ENCODE assay signal across 21 cellular contexts in genomic region chr1:202202500-202203168, GRCh38. TPM values are rescaled to one million over a fixed set of nuclear protein-coding genes. Genes with fewer than 3 reads are reported as not detected.
"Had no signal": no experiment of that assay in that cellular context is flagged by ENCODE, and none has a peak within 500 bp of the region (broad histone marks: within the 10 kb centered on the region; RNA-seq: fewer than 3 reads in every experiment).

No MANE protein-coding gene starts in this region.

- H3K4me3 Mint-ChIP-seq: activated CD4-positive, alpha-beta T cell treated with anti-CD3 and anti-CD28 coated beads, Interleukin-2, amount 10 ng/mL, durations not matched to agents 7 days and 5 days; activated naive CD8-positive, alpha-beta T cell treated with anti-CD3 and anti-CD28 coated beads for 36 hours; activated T-cell treated with anti-CD3 and anti-CD28 coated beads, Interleukin-2, amount 50 U/mL, for 72 hours; endodermal cell; memory B cell; naive thymus-derived CD8-positive, alpha-beta T cell; T-helper 2 cell treated with Interferon-gamma antibody and Interleukin-4, amounts not matched to agents 5 μg/mL and 100 μg/mL, for 36 hours had no signal

- ATAC-seq: sciatic nerve had no signal

- H3K36me3 ChIP-seq: brain microvascular endothelial cell, spleen, stomach had no signal

- H3K27me3 ChIP-seq: testis had no signal

- H3K36me3 Mint-ChIP-seq: activated naive CD8-positive, alpha-beta T cell treated with anti-CD3 and anti-CD28 coated beads for 36 hours; memory B cell; naive thymus-derived CD8-positive, alpha-beta T cell had no signal

- H3K9me3 Mint-ChIP-seq: activated CD4-positive, alpha-beta T cell treated with anti-CD3 and anti-CD28 coated beads, Interleukin-2, amount 10 ng/mL, durations not matched to agents 7 days and 5 days; activated naive CD8-positive, alpha-beta T cell treated with anti-CD3 and anti-CD28 coated beads for 36 hours; activated T-cell treated with anti-CD3 and anti-CD28 coated beads, Interleukin-2, amount 50 U/mL, for 72 hours; endodermal cell; memory B cell; naive thymus-derived CD8-positive, alpha-beta T cell; T-helper 2 cell treated with Interferon-gamma antibody and Interleukin-4, amounts not matched to agents 5 μg/mL and 100 μg/mL, for 36 hours had no signal

- H3K27ac ChIP-seq: brain microvascular endothelial cell, stomach, testis had no signal

- H3K4me1 Mint-ChIP-seq: endodermal cell had no signal

- H3K27ac Mint-ChIP-seq: activated CD4-positive, alpha-beta T cell treated with anti-CD3 and anti-CD28 coated beads, Interleukin-2, amount 10 ng/mL, durations not matched to agents 7 days and 5 days; activated naive CD8-positive, alpha-beta T cell treated with anti-CD3 and anti-CD28 coated beads for 36 hours; activated T-cell treated with anti-CD3 and anti-CD28 coated beads, Interleukin-2, amount 50 U/mL, for 72 hours; endodermal cell; memory B cell; progenitor cell of endocrine pancreas; T-helper 2 cell treated with Interferon-gamma antibody and Interleukin-4, amounts not matched to agents 5 μg/mL and 100 μg/mL, for 36 hours had no signal

- H3K4me3 ChIP-seq: stomach, testis had no signal

- H3K9me3 ChIP-seq: spleen, stomach, testis had no signal

- H3K4me1 ChIP-seq: testis had no signal

- H3K27me3 Mint-ChIP-seq: activated naive CD8-positive, alpha-beta T cell treated with anti-CD3 and anti-CD28 coated beads for 36 hours had no signal

- DNase-seq: activated CD4-positive, alpha-beta T cell treated with anti-CD3 and anti-CD28 coated beads, Interleukin-2, amount 10 ng/mL, durations not matched to agents 7 days and 5 days; activated CD8-positive, alpha-beta memory T cell treated with anti-CD3 and anti-CD28 coated beads, Interleukin-2, amount 50 U/mL, for 48 hours; activated gamma-delta T cell treated with Interleukin-2 at 50 U/mL for 16 hours; activated naive CD8-positive, alpha-beta T cell treated with anti-CD3 and anti-CD28 coated beads for 36 hours; activated T-cell treated with anti-CD3 and anti-CD28 coated beads, Interleukin-2, amount 50 U/mL, for 72 hours; amygdala; brain microvascular endothelial cell; endodermal cell; head of caudate nucleus; naive thymus-derived CD8-positive, alpha-beta T cell; occipital lobe; spleen; stomach; testis had no signal

RNA-seq across cellular contexts. Expression of gene LGR6, which starts 9.0 kb away (rescaled TPM):
- total RNA-seq: activated CD4-positive, alpha-beta T cell treated with anti-CD3 and anti-CD28 coated beads, Interleukin-2, amount 10 ng/mL, durations not matched to agents 7 days and 5 days; dermis microvascular lymphatic vessel endothelial cell; epithelial cell of proximal tubule had no signal

RNA-seq across cellular contexts. Expression of gene PTPN7, which starts 42.2 kb away (rescaled TPM):
- total RNA-seq: endodermal cell, frontal cortex, progenitor cell of endocrine pancreas had no signal
